In genomic region chr4:9877123-9877522, GRCh38 we compare ENCODE assay signal across 26 cellular contexts.
"Had no signal": no experiment of that assay in that cellular context is flagged by ENCODE, and none has a peak within 500 bp of the region (broad histone marks: within the 10 kb centered on the region; RNA-seq: fewer than 3 reads in every experiment).

No MANE protein-coding gene starts in this region.

- H3K9me3 ChIP-seq: colonic mucosa, esophagus squamous epithelium, gastrocnemius medialis, ovary, psoas muscle, sigmoid colon, thoracic aorta, tibial nerve, upper lobe of right lung, uterus had no signal

- H3K4me3 ChIP-seq: colonic mucosa, esophagus squamous epithelium, gastrocnemius medialis, hepatocyte, lung, ovary, psoas muscle, sigmoid colon, thoracic aorta, tibial nerve, upper lobe of right lung, uterus had no signal

- H3K79me2 ChIP-seq: hepatocyte had no signal

- H3K27me3 Mint-ChIP-seq: dendritic cell treated with granulocyte-macrophage colony-stimulating factor and Interleukin-4, amounts not matched to agents 40 ng/mL and 50 ng/mL, for 4 days; stimulated activated naive CD8-positive, alpha-beta T cell treated with anti-CD3 and anti-CD28 coated beads, Interleukin-15, Interleukin-2, amounts not matched to agents 100 ng/mL and 50 ng/mL, for 24 hours had no signal

- H3K27ac Mint-ChIP-seq: dendritic cell treated with granulocyte-macrophage colony-stimulating factor and Interleukin-4, amounts not matched to agents 40 ng/mL and 50 ng/mL, for 4 days; immature natural killer cell; memory B cell; natural killer cell; stimulated activated naive B cell treated with anti-CD40 and anti-IgM and Interleukin-4, amounts not matched to agents 10 μg/mL and 1 μg/mL and 100 μg/mL, for 72 hours; stimulated activated naive CD8-positive, alpha-beta T cell treated with anti-CD3 and anti-CD28 coated beads, Interleukin-15, Interleukin-2, amounts not matched to agents 100 ng/mL and 50 ng/mL, for 24 hours had no signal

- DNase-seq: colonic mucosa; effector CD8-positive, alpha-beta T cell; esophagus squamous epithelium; gastrocnemius medialis; immature natural killer cell; left ventricle myocardium superior; natural killer cell; occipital lobe; ovary; posterior cingulate gyrus; psoas muscle; right cardiac atrium; sigmoid colon; stimulated activated CD4-positive, alpha-beta T cell treated with anti-CD3 and anti-CD28 coated beads, Interleukin-2, amount 100 ng/mL, for 48 hours; stimulated activated naive B cell treated with anti-CD40 and anti-IgM and Interleukin-4, amounts not matched to agents 10 μg/mL and 1 μg/mL and 100 μg/mL, for 72 hours; upper lobe of right lung; uterus had no signal

- H3K27me3 ChIP-seq: colonic mucosa, esophagus squamous epithelium, gastrocnemius medialis, hepatocyte, ovary, sigmoid colon, tibial nerve, upper lobe of right lung, uterus had no signal

- H2AFZ ChIP-seq: hepatocyte had no signal

- H3K4me1 ChIP-seq: colonic mucosa, gastrocnemius medialis, psoas muscle, sigmoid colon, uterus had no signal

- H3K36me3 Mint-ChIP-seq: immature natural killer cell; natural killer cell; stimulated activated naive B cell treated with anti-CD40 and anti-IgM and Interleukin-4, amounts not matched to agents 10 μg/mL and 1 μg/mL and 100 μg/mL, for 72 hours had no signal

- H3K36me3 ChIP-seq: colonic mucosa, esophagus squamous epithelium, gastrocnemius medialis, ovary, sigmoid colon, thoracic aorta, tibial nerve, upper lobe of right lung, uterus had no signal

- H3K4me3 Mint-ChIP-seq: dendritic cell treated with granulocyte-macrophage colony-stimulating factor and Interleukin-4, amounts not matched to agents 40 ng/mL and 50 ng/mL, for 4 days; immature natural killer cell; memory B cell; natural killer cell; stimulated activated naive B cell treated with anti-CD40 and anti-IgM and Interleukin-4, amounts not matched to agents 10 μg/mL and 1 μg/mL and 100 μg/mL, for 72 hours; stimulated activated naive CD8-positive, alpha-beta T cell treated with anti-CD3 and anti-CD28 coated beads, Interleukin-15, Interleukin-2, amounts not matched to agents 100 ng/mL and 50 ng/mL, for 24 hours had no signal

- FAIRE-seq: endothelial cell of umbilical vein, keratinocyte had no signal

- ATAC-seq: gastrocnemius medialis; left ventricle myocardium superior; natural killer cell; psoas muscle; right cardiac atrium; stimulated activated naive B cell treated with anti-CD40 and anti-IgM and Interleukin-4, amounts not matched to agents 10 μg/mL and 1 μg/mL and 100 μg/mL, for 72 hours; upper lobe of right lung had no signal

- H3K9me3 Mint-ChIP-seq: dendritic cell treated with granulocyte-macrophage colony-stimulating factor and Interleukin-4, amounts not matched to agents 40 ng/mL and 50 ng/mL, for 4 days; natural killer cell; stimulated activated naive B cell treated with anti-CD40 and anti-IgM and Interleukin-4, amounts not matched to agents 10 μg/mL and 1 μg/mL and 100 μg/mL, for 72 hours; stimulated activated naive CD8-positive, alpha-beta T cell treated with anti-CD3 and anti-CD28 coated beads, Interleukin-15, Interleukin-2, amounts not matched to agents 100 ng/mL and 50 ng/mL, for 24 hours had no signal

- H3K4me1 Mint-ChIP-seq: immature natural killer cell; memory B cell; natural killer cell; stimulated activated naive B cell treated with anti-CD40 and anti-IgM and Interleukin-4, amounts not matched to agents 10 μg/mL and 1 μg/mL and 100 μg/mL, for 72 hours had no signal

- H3K4me2 ChIP-seq: hepatocyte had no signal

- H3K27ac ChIP-seq: colonic mucosa, esophagus squamous epithelium, gastrocnemius medialis, hepatocyte, ovary, psoas muscle, sigmoid colon, thoracic aorta, tibial nerve, upper lobe of right lung, uterus had no signal
